ENCODE assay signal across 34 cellular contexts in the genomic region with DNA sequence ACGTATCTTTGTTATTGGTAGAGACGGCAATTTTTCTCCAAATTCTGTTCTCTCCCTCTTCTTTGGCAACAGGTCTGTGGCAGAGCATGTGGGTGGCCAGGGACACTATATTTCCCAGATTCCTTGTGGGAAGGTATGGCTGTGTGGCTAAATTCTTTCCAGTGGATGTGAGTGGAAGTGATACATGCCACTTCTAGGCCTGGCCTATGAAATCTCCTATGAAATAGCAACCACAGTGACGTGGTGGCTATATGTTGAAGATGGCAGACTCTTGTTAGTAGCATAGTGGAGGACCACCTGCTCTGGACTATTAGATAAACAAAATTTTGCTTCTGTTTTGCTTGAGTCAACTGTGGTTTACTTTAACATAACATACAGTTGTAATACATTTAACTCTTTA.
"Had no signal": no experiment of that assay in that cellular context is flagged by ENCODE, and none has a peak within 500 bp of the region (broad histone marks: within the 10 kb centered on the region; RNA-seq: fewer than 3 reads in every experiment).

No MANE protein-coding gene starts in this region.

- H3K9me3 ChIP-seq: MG63 had no signal

- H3K4me3 ChIP-seq: MG63 had no signal

- H3K9ac ChIP-seq: KMS-11 had no signal

- H3K36me3 ChIP-seq: MG63 had no signal

- DNase-seq: Karpas-422, Kasumi-1, KG1, MG63, MM.1S, MV-4-11, NCI-H1048, NCI-H1092, NCI-H1092 treated with DMSO at 0.1 percent for 48 hours, NCI-H1105, NCI-H1417, NCI-H1417 treated with DMSO at 0.1 percent for 48 hours, NCI-H1436, NCI-H1436 treated with DMSO at 0.1 percent for 48 hours, NCI-H146, NCI-H1694, NCI-H1694 treated with DMSO at 0.1 percent for 48 hours, NCI-H187, NCI-H187 treated with DMSO at 0.1 percent for 48 hours, NCI-H1930, NCI-H2029, NCI-H2029 treated with DMSO at 0.1 percent for 48 hours, NCI-H2081, NCI-H2081 treated with DMSO at 0.1 percent for 48 hours, NCI-H2107, NCI-H2171, NCI-H2171 treated with DMSO at 0.1 percent for 48 hours, NCI-H2227 treated with DMSO at 0.1 percent for 48 hours, NCI-H226, NCI-H345, NCI-H446, NCI-H446 treated with DMSO at 0.1 percent for 48 hours, NCI-H510A had no signal
